In genomic region chr2:230429513-230429912, GRCh38 we compare ENCODE assay signal across 18 cellular contexts.
DNase-seq lines count a peak whose midpoint lies in the region; ATAC-seq lines count a peak whose summit lies in the region.
"Had no signal": no experiment of that assay in that cellular context is flagged by ENCODE, and none has a peak within 500 bp of the region (broad histone marks: within the 10 kb centered on the region; RNA-seq: fewer than 3 reads in every experiment).

No MANE protein-coding gene starts in this region.

- H3K4me1 Mint-ChIP-seq in T-helper 2 cell treated with Interferon-gamma antibody and Interleukin-4, amounts not matched to agents 5 μg/mL and 100 μg/mL, for 36 hours (ENCODE audit: low read depth) = peaks cover 56% of the 10 kb centered on the region
- peaks cover 80% of the 10 kb centered on the region for H3K4me1 Mint-ChIP-seq in stimulated activated naive CD8-positive, alpha-beta T cell treated with anti-CD3 and anti-CD28 coated beads, Interleukin-15, Interleukin-2, amounts not matched to agents 100 ng/mL and 50 ng/mL, for 24 hours (ENCODE audit: low read depth)
- peaks cover 72% of the 10 kb centered on the region for H3K4me1 Mint-ChIP-seq in central memory CD8-positive, alpha-beta T cell

- peak overlapping the region; percentile 21 for H3K4me3 Mint-ChIP-seq in T-helper 2 cell treated with Interferon-gamma antibody and Interleukin-4, amounts not matched to agents 5 μg/mL and 100 μg/mL, for 36 hours
- H3K4me3 Mint-ChIP-seq in stimulated activated naive CD8-positive, alpha-beta T cell treated with anti-CD3 and anti-CD28 coated beads, Interleukin-15, Interleukin-2, amounts not matched to agents 100 ng/mL and 50 ng/mL, for 24 hours = no peak overlapping the region
- no peak overlapping the region for H3K4me3 Mint-ChIP-seq in central memory CD8-positive, alpha-beta T cell

- peaks cover 88% of the 10 kb centered on the region for H3K36me3 Mint-ChIP-seq in T-helper 2 cell treated with Interferon-gamma antibody and Interleukin-4, amounts not matched to agents 5 μg/mL and 100 μg/mL, for 36 hours (ENCODE audit: low read depth)
- H3K36me3 Mint-ChIP-seq in stimulated activated naive CD8-positive, alpha-beta T cell treated with anti-CD3 and anti-CD28 coated beads, Interleukin-15, Interleukin-2, amounts not matched to agents 100 ng/mL and 50 ng/mL, for 24 hours (ENCODE audit: low read depth) = peaks cover 81% of the 10 kb centered on the region
- H3K36me3 Mint-ChIP-seq in central memory CD8-positive, alpha-beta T cell (ENCODE audit: insufficient read depth) = peaks cover 23% of the 10 kb centered on the region

- no peaks in the 10 kb centered on the region for H3K27me3 Mint-ChIP-seq in T-helper 2 cell treated with Interferon-gamma antibody and Interleukin-4, amounts not matched to agents 5 μg/mL and 100 μg/mL, for 36 hours (ENCODE audit: low read depth)
- H3K27me3 Mint-ChIP-seq in stimulated activated naive CD8-positive, alpha-beta T cell treated with anti-CD3 and anti-CD28 coated beads, Interleukin-15, Interleukin-2, amounts not matched to agents 100 ng/mL and 50 ng/mL, for 24 hours = no peaks in the 10 kb centered on the region
- H3K27me3 Mint-ChIP-seq in central memory CD8-positive, alpha-beta T cell = no peaks in the 10 kb centered on the region
- H3K27me3 Mint-ChIP-seq: CD8-positive, alpha-beta memory T cell had no signal

- DNase-seq in T-helper 2 cell treated with Interferon-gamma antibody and Interleukin-4, amounts not matched to agents 5 μg/mL and 100 μg/mL, for 36 hours (ENCODE audit: low spot score) = no peak
- DNase-seq in T-helper 2 cell (no peak), NCI-H748 treated with DMSO at 0.1 percent for 48 hours (lab: John Stamatoyannopoulos, UW) (no peak), NCI-H2227 treated with DMSO at 0.1 percent for 48 hours (lab: John Stamatoyannopoulos, UW) (no peak)
- no peak for DNase-seq in stimulated activated naive CD8-positive, alpha-beta T cell treated with anti-CD3 and anti-CD28 coated beads, Interleukin-15, Interleukin-2, amounts not matched to agents 100 U/mL and 50 U/mL, for 24 hours
- no peak for DNase-seq in central memory CD8-positive, alpha-beta T cell (ENCODE audit: low spot score in 2 of 2)
- DNase-seq in stimulated activated naive CD4-positive, alpha-beta T cell treated with Interleukin-2 at 50 U/mL for 16 hours (lab: John Stamatoyannopoulos, UW) = no peak
- DNase-seq: ACHN; Calu3; CD8-positive, alpha-beta memory T cell; MM.1S; NCI-H1092; NCI-H1436; NCI-H1930; NCI-H510A; NK-92 treated with Interleukin-12 subunit alpha and Interleukin-12 subunit beta, amount 100 ng/mL, for 24 hours; SHP77 treated with DMSO at 0.1 percent for 48 hours had no signal

- H3K9me3 Mint-ChIP-seq in T-helper 2 cell treated with Interferon-gamma antibody and Interleukin-4, amounts not matched to agents 5 μg/mL and 100 μg/mL, for 36 hours = peaks cover 37% of the 10 kb centered on the region
- H3K9me3 Mint-ChIP-seq in stimulated activated naive CD8-positive, alpha-beta T cell treated with anti-CD3 and anti-CD28 coated beads, Interleukin-15, Interleukin-2, amounts not matched to agents 100 ng/mL and 50 ng/mL, for 24 hours = peaks cover 3% of the 10 kb centered on the region
- peaks cover 5% of the 10 kb centered on the region for H3K9me3 Mint-ChIP-seq in central memory CD8-positive, alpha-beta T cell

- peak overlapping the region; percentile 8 for H3K27ac Mint-ChIP-seq in T-helper 2 cell treated with Interferon-gamma antibody and Interleukin-4, amounts not matched to agents 5 μg/mL and 100 μg/mL, for 36 hours
- H3K27ac Mint-ChIP-seq in stimulated activated naive CD8-positive, alpha-beta T cell treated with anti-CD3 and anti-CD28 coated beads, Interleukin-15, Interleukin-2, amounts not matched to agents 100 ng/mL and 50 ng/mL, for 24 hours = peak overlapping the region; percentile 42
- peak overlapping the region; percentile 54 for H3K27ac Mint-ChIP-seq in central memory CD8-positive, alpha-beta T cell (ENCODE audit: low read depth)

- no peak for ATAC-seq in stimulated activated naive CD8-positive, alpha-beta T cell treated with anti-CD3 and anti-CD28 coated beads, Interleukin-15, Interleukin-2, amounts not matched to agents 100 U/mL and 50 U/mL, for 24 hours
- ATAC-seq in central memory CD8-positive, alpha-beta T cell (replicated peaks; ENCODE audit: extremely low read depth, poor library complexity, severe bottlenecking) = no peak
